27 cellular contexts compared by ENCODE assay signal in genomic region chr2:75190271-75190990, GRCh38. TPM values are rescaled to one million over a fixed set of nuclear protein-coding genes. Genes with fewer than 3 reads are reported as not detected.
A peak's percentile ranks its signal among the peaks of the same experiment; 100 is the strongest.
DNase-seq lines count a peak whose midpoint lies in the region; ATAC-seq and TF ChIP-seq lines count a peak whose summit lies in the region.
"Had no signal": no experiment of that assay in that cellular context is flagged by ENCODE, and none has a peak within 500 bp of the region (broad histone marks: within the 10 kb centered on the region; RNA-seq: fewer than 3 reads in every experiment).

No MANE protein-coding gene starts in this region.

- no peak overlapping the region for H2BK12ac ChIP-seq in trophoblast cell (ENCODE audit: low read length)

- no peak overlapping the region for H2AK5ac ChIP-seq in trophoblast cell (ENCODE audit: low read length)

- H3K79me1 ChIP-seq in trophoblast cell (ENCODE audit: low read length): no peaks in the 10 kb centered on the region

- intact Hi-C loops in upper lobe of right lung (cut with DNase I): no loop called here
- intact Hi-C loops in activated T-helper 2 cell treated with anti-CD3 and anti-CD28 coated beads, Interferon-gamma antibody, Interleukin-2, Interleukin-4, amounts not matched to agents 10 μg/mL and 5 μg/mL and 100 μg/mL, durations not matched to agents 14 hours and 24 hours and 36 hours (cut with micrococcal nuclease): no loop called here

- H2BK120ac ChIP-seq in trophoblast cell (ENCODE audit: insufficient read depth, low read length, poor library complexity): no peak overlapping the region

- POLR2A ChIA-PET in RWPE1 (lab: Yijun Ruan, JAX; ENCODE audit: low non-redundant PET): no interaction called here

- CTCF ChIA-PET in RWPE1 (lab: Yijun Ruan, JAX): no interaction called here

- H3K36me3 Mint-ChIP-seq in activated T-helper 2 cell treated with anti-CD3 and anti-CD28 coated beads, Interferon-gamma antibody, Interleukin-2, Interleukin-4, amounts not matched to agents 10 μg/mL and 5 μg/mL and 100 μg/mL, durations not matched to agents 14 hours and 24 hours and 36 hours (ENCODE audit: low read depth): no peaks in the 10 kb centered on the region
- H3K36me3 Mint-ChIP-seq: CD14-positive monocyte; CD4-positive, alpha-beta memory T cell; CD4-positive, CD25-positive, alpha-beta regulatory T cell; CD8-positive, alpha-beta memory T cell had no signal

- no peak overlapping the region for H3K18ac ChIP-seq in trophoblast cell (ENCODE audit: low read length)

- H3K4me1 ChIP-seq in trophoblast cell (ENCODE audit: control insufficient read depth in 1 of 2, insufficient read depth in 2 of 2, low read length in 2 of 2): no peaks in the 10 kb centered on the region
- no peaks in the 10 kb centered on the region for H3K4me1 ChIP-seq in upper lobe of right lung
- H3K4me1 ChIP-seq: BE2C, BLaER1 had no signal

- H3K14ac ChIP-seq in trophoblast cell (ENCODE audit: low read length): no peak overlapping the region

- no peaks in the 10 kb centered on the region for H3K9me3 Mint-ChIP-seq in activated T-helper 2 cell treated with anti-CD3 and anti-CD28 coated beads, Interferon-gamma antibody, Interleukin-2, Interleukin-4, amounts not matched to agents 10 μg/mL and 5 μg/mL and 100 μg/mL, durations not matched to agents 14 hours and 24 hours and 36 hours

- H3K4me3 ChIP-seq in epithelial cell of esophagus (ENCODE audit: low read length) (no peak overlapping the region), trophoblast cell (ENCODE audit: low read depth, low read length) (no peak overlapping the region), upper lobe of right lung (no peak overlapping the region)
- H3K4me3 ChIP-seq: BLaER1, GM12878 had no signal

- H3K27me3 ChIP-seq in trophoblast cell (ENCODE audit: insufficient read depth, low read length) (no peaks in the 10 kb centered on the region), upper lobe of right lung (no peaks in the 10 kb centered on the region)
- H3K27me3 ChIP-seq: BLaER1 had no signal

- H3K23ac ChIP-seq in trophoblast cell (ENCODE audit: low read length): no peak overlapping the region

- H3K27me3 Mint-ChIP-seq in activated T-helper 2 cell treated with anti-CD3 and anti-CD28 coated beads, Interferon-gamma antibody, Interleukin-2, Interleukin-4, amounts not matched to agents 10 μg/mL and 5 μg/mL and 100 μg/mL, durations not matched to agents 14 hours and 24 hours and 36 hours (ENCODE audit: low read depth): peaks cover 7% of the 10 kb centered on the region

- H3K36me3 ChIP-seq in trophoblast cell (ENCODE audit: control insufficient read depth in 1 of 2, insufficient read depth in 2 of 2, low read length in 2 of 2) (no peaks in the 10 kb centered on the region), upper lobe of right lung (no peaks in the 10 kb centered on the region)
- H3K36me3 ChIP-seq: BE2C, BLaER1 had no signal

- peak; percentile 13 for DNase-seq in RWPE1 (ENCODE audit: low spot score)
- DNase-seq in epithelial cell of esophagus (ENCODE audit: low read depth): peak; percentile 34
- peak; percentile 71 to 93 for DNase-seq in trophoblast cell
- DNase-seq in upper lobe of right lung: no peak
- DNase-seq in activated T-helper 2 cell treated with anti-CD3 and anti-CD28 coated beads, Interferon-gamma antibody, Interleukin-2, Interleukin-4, amounts not matched to agents 10 μg/mL and 5 μg/mL and 100 μg/mL, durations not matched to agents 14 hours and 24 hours and 36 hours (ENCODE audit: low spot score): no peak
- no peak for DNase-seq in epidermal melanocyte (ENCODE audit: insufficient read length, low spot score)
- DNase-seq: 8988T; ACHN; BE2C; C1 segment of cervical spinal cord; CD4-positive, alpha-beta memory T cell; CD4-positive, CD25-positive, alpha-beta regulatory T cell; CD8-positive, alpha-beta memory T cell; COR-L47; DMS 273 treated with DMSO at 0.1 percent for 48 hours; DMS153; DMS53; DMS79; DND-41; EL; GDM1 had no signal

- ATAC-seq in upper lobe of right lung: no peak
- ATAC-seq: GM12878 had no signal

- H2AFZ ChIP-seq in trophoblast cell (ENCODE audit: insufficient read depth, low read length, poor library complexity): no peak overlapping the region

- H3K4ac ChIP-seq in trophoblast cell (ENCODE audit: low read depth, low read length): no peak overlapping the region

- no peak overlapping the region for H3K27ac Mint-ChIP-seq in activated T-helper 2 cell treated with anti-CD3 and anti-CD28 coated beads, Interferon-gamma antibody, Interleukin-2, Interleukin-4, amounts not matched to agents 10 μg/mL and 5 μg/mL and 100 μg/mL, durations not matched to agents 14 hours and 24 hours and 36 hours
- H3K27ac Mint-ChIP-seq: CD4-positive, alpha-beta memory T cell; CD8-positive, alpha-beta memory T cell had no signal

- TF ChIP-seq CTCF in RWPE1 (conservative IDR thresholded peaks at IDR 0.05; ENCODE audit: low read depth) (no peak), epithelial cell of esophagus (IDR thresholded peaks at IDR 0.05; ENCODE audit: insufficient read depth, low read depth, low read length, missing control alignments) (no peak), upper lobe of right lung (IDR thresholded peaks at IDR 0.05) (no peak)

- no peak overlapping the region for H3K9ac ChIP-seq in trophoblast cell (ENCODE audit: low read length)
- H3K9ac ChIP-seq: BLaER1 had no signal

- H3K9me3 ChIP-seq in trophoblast cell (ENCODE audit: insufficient read depth, low read depth, low read length) (no peaks in the 10 kb centered on the region), upper lobe of right lung (no peaks in the 10 kb centered on the region)
- H3K9me3 ChIP-seq: BE2C, BLaER1 had no signal

- H3K4me2 ChIP-seq in trophoblast cell (ENCODE audit: low read length): no peak overlapping the region
- H3K4me2 ChIP-seq: BLaER1 had no signal

- no peak overlapping the region for H3K4me3 Mint-ChIP-seq in activated T-helper 2 cell treated with anti-CD3 and anti-CD28 coated beads, Interferon-gamma antibody, Interleukin-2, Interleukin-4, amounts not matched to agents 10 μg/mL and 5 μg/mL and 100 μg/mL, durations not matched to agents 14 hours and 24 hours and 36 hours (ENCODE audit: low read depth)
- H3K4me3 Mint-ChIP-seq: CD14-positive monocyte; CD4-positive, alpha-beta memory T cell; CD4-positive, CD25-positive, alpha-beta regulatory T cell; CD8-positive, alpha-beta memory T cell had no signal

- no peak overlapping the region for H4K8ac ChIP-seq in trophoblast cell (ENCODE audit: low read depth, low read length)

- no peak overlapping the region for H2BK5ac ChIP-seq in trophoblast cell (ENCODE audit: low read depth, low read length, poor library complexity)

- H3K4me1 Mint-ChIP-seq in activated T-helper 2 cell treated with anti-CD3 and anti-CD28 coated beads, Interferon-gamma antibody, Interleukin-2, Interleukin-4, amounts not matched to agents 10 μg/mL and 5 μg/mL and 100 μg/mL, durations not matched to agents 14 hours and 24 hours and 36 hours (ENCODE audit: low read depth): no peaks in the 10 kb centered on the region
- H3K4me1 Mint-ChIP-seq: CD4-positive, alpha-beta memory T cell; CD4-positive, CD25-positive, alpha-beta regulatory T cell; CD8-positive, alpha-beta memory T cell had no signal

- H3K27ac ChIP-seq in RWPE1: no peak overlapping the region
- no peak overlapping the region for H3K27ac ChIP-seq in trophoblast cell (ENCODE audit: low read depth, low read length)
- H3K27ac ChIP-seq in upper lobe of right lung: no peak overlapping the region
- H3K27ac ChIP-seq: BLaER1 had no signal

- WGBS in trophoblast cell (ENCODE audit: extremely low coverage, insufficient coverage, insufficient read length): no CpG with 5 or more reads among the region's 3 CpGs

- no peak overlapping the region for H4K12ac ChIP-seq in trophoblast cell (ENCODE audit: low read depth, low read length)

- H3K79me2 ChIP-seq in trophoblast cell (ENCODE audit: control insufficient read depth, insufficient read depth, low read length, poor library complexity): no peaks in the 10 kb centered on the region

- no peak overlapping the region for H4K91ac ChIP-seq in trophoblast cell (ENCODE audit: low read depth, low read length)

RNA-seq across cellular contexts. Expression of gene TACR1, which starts 8.9 kb away (rescaled TPM):
- 0.14 and 0.26 TPM in 2 replicates for polyA plus RNA-seq in trophoblast cell (2013)
- 1.4 TPM for total RNA-seq in upper lobe of right lung
- not detected in 2 replicates for total RNA-seq in activated T-helper 2 cell treated with anti-CD3 and anti-CD28 coated beads, Interferon-gamma antibody, Interleukin-2, Interleukin-4, amounts not matched to agents 10 μg/mL and 5 μg/mL and 100 μg/mL, durations not matched to agents 14 hours and 24 hours and 36 hours
- total RNA-seq: A673; CD4-positive, alpha-beta memory T cell; CD4-positive, CD25-positive, alpha-beta regulatory T cell; CD8-positive, alpha-beta memory T cell; Daoy; G401 had no signal
- polyA plus RNA-seq: CD14-positive monocyte; CD8-positive, alpha-beta memory T cell had no signal

Comparison
In these comparisons a context has a peak if more than half of its experiments do, and no peak if none do; other contexts are left out.
1. DNase-seq: peak in RWPE1 (single experiment), epithelial cell of esophagus (single experiment) and trophoblast cell (2 of 2); none in upper lobe of right lung (single experiment), activated T-helper 2 cell treated with anti-CD3 and anti-CD28 coated beads, Interferon-gamma antibody, Interleukin-2, Interleukin-4, amounts not matched to agents 10 μg/mL and 5 μg/mL and 100 μg/mL, durations not matched to agents 14 hours and 24 hours and 36 hours (single experiment) and epidermal melanocyte (single experiment).